Comparison of ENCODE assay signal across 12 cellular contexts in genomic region chr5:122773615-122774014, GRCh38. TPM values are rescaled to one million over a fixed set of nuclear protein-coding genes. Genes with fewer than 3 reads are reported as not detected.
A peak's percentile ranks its signal among the peaks of the same experiment; 100 is the strongest.
DNase-seq lines count a peak whose midpoint lies in the region; ATAC-seq and TF ChIP-seq lines count a peak whose summit lies in the region.
"Had no signal": no experiment of that assay in that cellular context is flagged by ENCODE, and none has a peak within 500 bp of the region (broad histone marks: within the 10 kb centered on the region; RNA-seq: fewer than 3 reads in every experiment).

No MANE protein-coding gene starts in this region.

- in situ Hi-C loops in mammary epithelial cell (cut with MboI; ENCODE audit: low sequenced_read_pairs in 2 of 2): no loop called here

- CTCF ChIA-PET in MCF 10A (lab: Yijun Ruan, JAX): interaction anchor here (0.6 to 3.0 kb wide), 5 partner anchors 8 to 235 kb away, joined by 3 to 21 read pairs (median 8); no protein-coding TSS in a partner anchor
- CTCF ChIA-PET in mammary epithelial cell (lab: Charles Lee; ENCODE audit: low non-redundant PET): no interaction called here
- CTCF ChIA-PET in PC-9 (lab: Charles Lee): no interaction called here

- no peak overlapping the region for H3K27ac ChIP-seq in mammary epithelial cell (ENCODE audit: insufficient read depth, low read depth, low read length)
- no peak overlapping the region for H3K27ac ChIP-seq in PC-9
- no peak overlapping the region for H3K27ac ChIP-seq in WERI-Rb-1
- H3K27ac ChIP-seq: foreskin keratinocyte had no signal

- H3K4me1 ChIP-seq in mammary epithelial cell (ENCODE audit: insufficient read depth, low read length): peaks cover 10% of the 10 kb centered on the region
- peaks cover 19% of the 10 kb centered on the region for H3K4me1 ChIP-seq in PC-9 (replicated peaks; ENCODE audit: insufficient read depth)

- ATAC-seq in HG03378 (IDR thresholded peaks at IDR 0.05; ENCODE audit: unreplicated experiment): no peak
- ATAC-seq: foreskin keratinocyte had no signal

- H4K20me1 ChIP-seq in mammary epithelial cell (ENCODE audit: insufficient read depth, low read length) (no peaks in the 10 kb centered on the region), PC-9 (ENCODE audit: insufficient read depth) (peaks cover 8% of the 10 kb centered on the region; the same call in 1 of the 2 replicates)

- intact Hi-C loops in MCF 10A (cut with micrococcal nuclease): loop anchor here (2.0 kb wide), 1 partner anchor 71 kb away; the partner anchor contains the start of gene SNX24
- intact Hi-C loops in mammary epithelial cell (cut with micrococcal nuclease): no loop called here
- intact Hi-C loops in PC-9 (cut with micrococcal nuclease; ENCODE audit: unreplicated experiment): loop anchor here (1.0 to 10.0 kb wide), 4 partner anchors 22 to 131 kb away; partner anchors contain the start of gene SNX24

- H3K27me3 ChIP-seq in mammary epithelial cell (ENCODE audit: insufficient read depth, low read length) (no peaks in the 10 kb centered on the region), PC-9 (ENCODE audit: insufficient read depth, low read depth) (no peaks in the 10 kb centered on the region), WERI-Rb-1 (ENCODE audit: insufficient read depth, low read depth, severe bottlenecking) (no peaks in the 10 kb centered on the region)

- no peaks in the 10 kb centered on the region for H3K36me3 Mint-ChIP-seq in MCF 10A (ENCODE audit: insufficient read depth, unreplicated experiment)

- no peak overlapping the region for H3K4me3 ChIP-seq in mammary epithelial cell (replicated peaks in 1 of 3; ENCODE audit: insufficient read depth in 1 of 3, low read depth in 2 of 3, low read length in 3 of 3)
- no peak overlapping the region for H3K4me3 ChIP-seq in PC-9
- no peak overlapping the region for H3K4me3 ChIP-seq in WERI-Rb-1 (ENCODE audit: low read depth, low read length)

- no peaks in the 10 kb centered on the region for H3K9me3 ChIP-seq in mammary epithelial cell (replicated peaks; ENCODE audit: insufficient read depth, low read length)
- no peaks in the 10 kb centered on the region for H3K9me3 ChIP-seq in PC-9 (ENCODE audit: insufficient read depth, low read depth)
- no peaks in the 10 kb centered on the region for H3K9me3 ChIP-seq in WERI-Rb-1 (ENCODE audit: severe bottlenecking)

- H3K4me1 Mint-ChIP-seq in MCF 10A (ENCODE audit: insufficient read depth, unreplicated experiment): peaks cover 21% of the 10 kb centered on the region

- no peak overlapping the region for H2AFZ ChIP-seq in mammary epithelial cell (ENCODE audit: low read depth, low read length)
- no peak overlapping the region for H2AFZ ChIP-seq in PC-9

- no peak for TF ChIP-seq CTCF in MCF 10A (IDR thresholded peaks at IDR 0.05; ENCODE audit: unreplicated experiment)
- no peak for TF ChIP-seq CTCF in mammary epithelial cell (conservative IDR thresholded peaks at IDR 0.05 in 1 of 2, IDR thresholded peaks at IDR 0.05 in 1 of 2; ENCODE audit: extremely low read depth in 1 of 2, insufficient read depth in 1 of 2, low read depth in 1 of 2, low read length in 2 of 2)
- no peak for TF ChIP-seq CTCF in PC-9 (conservative IDR thresholded peaks at IDR 0.05)
- TF ChIP-seq CTCF in WERI-Rb-1 (IDR thresholded peaks at IDR 0.05; ENCODE audit: low read depth, low read length): no peak

- POLR2A ChIA-PET in MCF 10A (lab: Yijun Ruan, JAX): interaction anchor here (1.3 to 3.6 kb wide), 4 partner anchors 13 to 73 kb away, joined by 3 to 41 read pairs (median 18); partner anchors contain the start of gene SNX24
- POLR2A ChIA-PET in PC-9 (lab: Charles Lee; ENCODE audit: unreplicated experiment): interaction anchor here (0.7 kb wide), 1 partner anchor 21 kb away, joined by 3 read pairs; no protein-coding TSS in a partner anchor

- dilution Hi-C loops in mammary epithelial cell (cut with HindIII; ENCODE audit: low sequenced_read_pairs): no loop called here

- no peak overlapping the region for H3K27ac Mint-ChIP-seq in MCF 10A (ENCODE audit: low read depth, unreplicated experiment)

- peaks cover 36% of the 10 kb centered on the region for H3K79me2 ChIP-seq in mammary epithelial cell (ENCODE audit: insufficient read depth, low read length)
- H3K79me2 ChIP-seq in PC-9 (ENCODE audit: low read depth): peaks cover 28% of the 10 kb centered on the region

- H3K4me3 Mint-ChIP-seq in MCF 10A (ENCODE audit: unreplicated experiment): peak overlapping the region; percentile 6

- peaks cover 4% of the 10 kb centered on the region; the same call in 1 of the 2 replicates for H3F3A ChIP-seq in PC-9 (ENCODE audit: insufficient read depth, low read depth)

- H3K36me3 ChIP-seq in mammary epithelial cell (ENCODE audit: insufficient read depth, low read length): no peaks in the 10 kb centered on the region
- no peaks in the 10 kb centered on the region for H3K36me3 ChIP-seq in PC-9 (ENCODE audit: low read depth)
- H3K36me3 ChIP-seq in WERI-Rb-1: peaks cover 5% of the 10 kb centered on the region; the same call in 1 of the 2 replicates

- no peaks in the 10 kb centered on the region for H3K27me3 Mint-ChIP-seq in MCF 10A (ENCODE audit: insufficient read depth, unreplicated experiment)

- WGBS in mammary epithelial cell (ENCODE audit: low coverage, missing lambda C conversion rate): 83% methylated on average over 3 of the region's 3 CpGs

- H3K4me2 ChIP-seq in mammary epithelial cell (ENCODE audit: insufficient read depth, low read depth, low read length) (no peak overlapping the region), PC-9 (0 out of 2 replicates have a peak overlapping the region, but pooled peaks have one; percentile 7)

- no peaks in the 10 kb centered on the region for H3K9me3 Mint-ChIP-seq in MCF 10A (ENCODE audit: unreplicated experiment)

- BruUV-seq in MCF 10A (replicated peaks; lab: Mats Ljungman, UMichigan): no TSS peak
- no TSS peak for BruUV-seq in mammary epithelial cell (replicated peaks; lab: Mats Ljungman, UMichigan)
- no TSS peak for BruUV-seq in PC-9 (replicated peaks; lab: Mats Ljungman, UMichigan)

- H3K9me2 ChIP-seq in PC-9 (ENCODE audit: insufficient read depth): no peaks in the 10 kb centered on the region

- no peak for DNase-seq in MCF 10A (ENCODE audit: unreplicated experiment)
- DNase-seq in mammary epithelial cell: no peak
- DNase-seq in PC-9: no peak
- DNase-seq in kidney glomerular epithelial cell (lab: John Stamatoyannopoulos, UW): peak; percentile 28
- no peak for DNase-seq in NCI-H2196 (lab: John Stamatoyannopoulos, UW; ENCODE audit: unreplicated experiment)
- DNase-seq in WERI-Rb-1: no peak
- no peak for DNase-seq in stimulated activated CD4-positive, alpha-beta T cell treated with anti-CD3 and anti-CD28 coated beads, Interleukin-1b, Interleukin-23, amount 100 ng/mL, for 48 hours
- DNase-seq: foreskin keratinocyte; islet precursor cell; NCI-H446; stimulated activated CD8-positive, alpha-beta memory T cell treated with anti-CD3 and anti-CD28 coated beads, Interleukin-4, amount 100 ng/mL, for 48 hours had no signal

- H3K9ac ChIP-seq in mammary epithelial cell (ENCODE audit: insufficient read depth, low read length): no peak overlapping the region

RNA-seq across cellular contexts. Expression of gene SNX2, which starts 1.3 kb away (rescaled TPM):
- total RNA-seq in MCF 10A (2022): 94.9 and 120 TPM in 2 replicates
- 10 to 100 TPM; 42.0 to 64.9 TPM for total RNA-seq in mammary epithelial cell
- polyA plus RNA-seq in mammary epithelial cell: 32.7 TPM
- 24.5 TPM for polyA minus RNA-seq in mammary epithelial cell
- total RNA-seq in PC-9 (2021): 36.7 and 42.4 TPM in 2 replicates
